In the genomic region with DNA sequence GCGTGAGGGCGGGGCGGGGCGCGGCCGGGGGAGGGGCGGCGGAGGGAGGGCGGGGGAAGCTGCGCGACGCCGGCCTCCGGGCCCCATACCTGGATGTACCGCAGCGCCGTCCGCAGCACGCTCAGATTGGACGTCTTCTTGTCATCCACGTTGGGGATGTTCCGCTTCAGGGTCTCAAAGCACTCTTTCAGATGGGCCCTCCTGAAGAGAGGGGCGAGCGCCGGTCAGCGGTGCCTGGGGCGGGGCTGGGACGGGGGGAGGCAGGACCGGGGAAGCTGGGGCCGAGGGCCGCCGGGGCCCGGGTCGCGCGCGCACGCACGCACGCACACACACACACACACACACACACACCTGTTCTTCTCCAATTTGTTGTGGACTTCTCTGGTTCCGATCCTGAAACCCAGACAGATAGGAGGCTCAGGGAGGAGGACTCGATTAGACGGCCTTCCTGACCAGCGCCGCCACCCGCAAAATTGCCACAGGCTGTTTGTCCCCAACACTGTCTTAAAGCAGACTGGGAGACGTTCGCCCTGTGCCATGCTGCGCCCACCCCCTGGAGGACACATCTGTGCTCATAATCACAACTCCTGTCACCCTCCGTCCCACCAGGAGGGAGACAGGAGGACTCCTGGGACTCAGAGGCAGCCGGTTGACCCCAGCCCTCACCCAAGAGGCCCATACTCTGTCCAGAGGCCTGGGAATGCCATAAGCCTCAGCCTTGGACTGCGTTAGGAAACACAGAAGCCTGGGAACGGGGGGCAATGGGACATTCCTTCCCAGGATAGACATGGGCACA, we compare ENCODE assay signal across 8 cellular contexts. TPM values are rescaled to one million over a fixed set of nuclear protein-coding genes. Genes with fewer than 3 reads are reported as not detected.
DNase-seq lines count a peak whose midpoint lies in the region; ATAC-seq and TF ChIP-seq lines count a peak whose summit lies in the region.

No MANE protein-coding gene starts in this region.

- peak overlapping the region; percentile 20 for H3K4me3 ChIP-seq in skeletal muscle cell (ENCODE audit: low read depth, low read length)

- peak overlapping the region; percentile 22 for H3K27ac Mint-ChIP-seq in glutamatergic neuron (ENCODE audit: unreplicated experiment)

- DNase-seq in glutamatergic neuron (no peak), skeletal muscle cell (ENCODE audit: low read depth) (no peak), NAMALWA (ENCODE audit: low spot score) (no peak)
- no peak for DNase-seq in stimulated activated CD4-positive, alpha-beta T cell treated with anti-CD3 and anti-CD28 coated beads, Interleukin-2, amount 100 ng/mL, for 48 hours

- peaks cover 21% of the 10 kb centered on the region for H3K9me3 Mint-ChIP-seq in glutamatergic neuron (ENCODE audit: unreplicated experiment)

- H3K4me1 Mint-ChIP-seq in glutamatergic neuron (ENCODE audit: low read depth, unreplicated experiment), result peaks cover 43% of the 10 kb centered on the region

- H3K36me3 Mint-ChIP-seq in glutamatergic neuron (ENCODE audit: unreplicated experiment), result no peaks in the 10 kb centered on the region

- ATAC-seq in GM21526 (IDR thresholded peaks at IDR 0.05; ENCODE audit: low FRiP score, unreplicated experiment) (peak; percentile 6), esophagus mucosa (no peak), GM21528 (IDR thresholded peaks at IDR 0.05; ENCODE audit: low FRiP score, unreplicated experiment) (no peak)

- peak overlapping the region; percentile 95 for H3K27ac ChIP-seq in VCaP

- TF ChIP-seq CTCF in VCaP (conservative IDR thresholded peaks at IDR 0.05), result no peak
- TF ChIP-seq CTCF in glutamatergic neuron (IDR thresholded peaks at IDR 0.05; ENCODE audit: partially characterized antibody, unreplicated experiment), result no peak

- peaks cover 17% of the 10 kb centered on the region for H3K27me3 Mint-ChIP-seq in glutamatergic neuron (ENCODE audit: unreplicated experiment)

- peak overlapping the region; percentile 86 for H3K4me3 Mint-ChIP-seq in glutamatergic neuron (ENCODE audit: unreplicated experiment)

RNA-seq across cellular contexts. Expression of a gene that starts 6.7 kb away (rescaled TPM):
- total RNA-seq in glutamatergic neuron (ENCODE audit: unreplicated experiment), result 41.0 TPM
- 28.6 TPM for total RNA-seq in esophagus mucosa

RNA-seq across cellular contexts. Expression of a gene that starts 56.9 kb away (rescaled TPM):
- total RNA-seq in glutamatergic neuron (ENCODE audit: unreplicated experiment), result 111 TPM
- 28.1 TPM for total RNA-seq in esophagus mucosa

RNA-seq across cellular contexts. Expression of a gene that starts 57.9 kb away (rescaled TPM):
- total RNA-seq in glutamatergic neuron (ENCODE audit: unreplicated experiment) (25.6 TPM), esophagus mucosa (24.5 TPM)
